ENCODE assay signal across 2 cellular contexts in the genomic region with DNA sequence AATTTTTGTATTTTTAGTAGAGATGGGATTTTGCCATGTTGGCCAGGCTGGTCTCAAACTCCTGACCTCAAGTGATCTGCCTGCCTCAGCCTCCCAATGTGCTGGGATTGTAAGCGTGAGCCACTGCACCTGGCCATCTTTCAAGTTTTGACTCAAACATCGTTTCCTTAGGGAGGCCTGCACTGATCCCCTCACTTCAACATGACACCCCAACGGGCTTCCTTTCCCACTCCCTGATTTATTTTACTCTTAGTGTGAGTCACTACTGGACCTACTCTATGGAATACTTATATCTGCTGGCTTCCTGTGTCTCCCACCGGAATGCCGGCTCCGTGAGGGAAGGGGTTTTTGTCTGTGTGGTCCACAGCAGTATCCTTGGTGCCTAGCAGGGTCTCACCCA.
TF ChIP-seq lines count a peak whose summit lies in the region.

No MANE protein-coding gene starts in this region.

TF ChIP-seq in WTC11, 78 proteins besides CTCF, POLR2A, EP300 and RAD21 (continues in another document):
- TF ChIP-seq, protein P1, sequence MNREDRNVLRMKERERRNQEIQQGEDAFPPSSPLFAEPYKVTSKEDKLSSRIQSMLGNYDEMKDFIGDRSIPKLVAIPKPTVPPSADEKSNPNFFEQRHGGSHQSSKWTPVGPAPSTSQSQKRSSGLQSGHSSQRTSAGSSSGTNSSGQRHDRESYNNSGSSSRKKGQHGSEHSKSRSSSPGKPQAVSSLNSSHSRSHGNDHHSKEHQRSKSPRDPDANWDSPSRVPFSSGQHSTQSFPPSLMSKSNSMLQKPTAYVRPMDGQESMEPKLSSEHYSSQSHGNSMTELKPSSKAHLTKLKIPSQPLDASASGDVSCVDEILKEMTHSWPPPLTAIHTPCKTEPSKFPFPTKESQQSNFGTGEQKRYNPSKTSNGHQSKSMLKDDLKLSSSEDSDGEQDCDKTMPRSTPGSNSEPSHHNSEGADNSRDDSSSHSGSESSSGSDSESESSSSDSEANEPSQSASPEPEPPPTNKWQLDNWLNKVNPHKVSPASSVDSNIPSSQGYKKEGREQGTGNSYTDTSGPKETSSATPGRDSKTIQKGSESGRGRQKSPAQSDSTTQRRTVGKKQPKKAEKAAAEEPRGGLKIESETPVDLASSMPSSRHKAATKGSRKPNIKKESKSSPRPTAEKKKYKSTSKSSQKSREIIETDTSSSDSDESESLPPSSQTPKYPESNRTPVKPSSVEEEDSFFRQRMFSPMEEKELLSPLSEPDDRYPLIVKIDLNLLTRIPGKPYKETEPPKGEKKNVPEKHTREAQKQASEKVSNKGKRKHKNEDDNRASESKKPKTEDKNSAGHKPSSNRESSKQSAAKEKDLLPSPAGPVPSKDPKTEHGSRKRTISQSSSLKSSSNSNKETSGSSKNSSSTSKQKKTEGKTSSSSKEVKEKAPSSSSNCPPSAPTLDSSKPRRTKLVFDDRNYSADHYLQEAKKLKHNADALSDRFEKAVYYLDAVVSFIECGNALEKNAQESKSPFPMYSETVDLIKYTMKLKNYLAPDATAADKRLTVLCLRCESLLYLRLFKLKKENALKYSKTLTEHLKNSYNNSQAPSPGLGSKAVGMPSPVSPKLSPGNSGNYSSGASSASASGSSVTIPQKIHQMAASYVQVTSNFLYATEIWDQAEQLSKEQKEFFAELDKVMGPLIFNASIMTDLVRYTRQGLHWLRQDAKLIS (CRISPR knock-in tag; IDR thresholded peaks at IDR 0.05; ENCODE audit: borderline replicate concordance): no peak
- no peak for TF ChIP-seq ZNF263 (CRISPR knock-in tag; IDR thresholded peaks at IDR 0.05; ENCODE audit: low read depth)
- TF ChIP-seq GTF2I (CRISPR knock-in tag; conservative IDR thresholded peaks at IDR 0.05): no peak
- TF ChIP-seq ETV6 (CRISPR knock-in tag; IDR thresholded peaks at IDR 0.05): no peak
- no peak for TF ChIP-seq ZNF671 (CRISPR knock-in tag; IDR thresholded peaks at IDR 0.05)
- TF ChIP-seq, protein P2, sequence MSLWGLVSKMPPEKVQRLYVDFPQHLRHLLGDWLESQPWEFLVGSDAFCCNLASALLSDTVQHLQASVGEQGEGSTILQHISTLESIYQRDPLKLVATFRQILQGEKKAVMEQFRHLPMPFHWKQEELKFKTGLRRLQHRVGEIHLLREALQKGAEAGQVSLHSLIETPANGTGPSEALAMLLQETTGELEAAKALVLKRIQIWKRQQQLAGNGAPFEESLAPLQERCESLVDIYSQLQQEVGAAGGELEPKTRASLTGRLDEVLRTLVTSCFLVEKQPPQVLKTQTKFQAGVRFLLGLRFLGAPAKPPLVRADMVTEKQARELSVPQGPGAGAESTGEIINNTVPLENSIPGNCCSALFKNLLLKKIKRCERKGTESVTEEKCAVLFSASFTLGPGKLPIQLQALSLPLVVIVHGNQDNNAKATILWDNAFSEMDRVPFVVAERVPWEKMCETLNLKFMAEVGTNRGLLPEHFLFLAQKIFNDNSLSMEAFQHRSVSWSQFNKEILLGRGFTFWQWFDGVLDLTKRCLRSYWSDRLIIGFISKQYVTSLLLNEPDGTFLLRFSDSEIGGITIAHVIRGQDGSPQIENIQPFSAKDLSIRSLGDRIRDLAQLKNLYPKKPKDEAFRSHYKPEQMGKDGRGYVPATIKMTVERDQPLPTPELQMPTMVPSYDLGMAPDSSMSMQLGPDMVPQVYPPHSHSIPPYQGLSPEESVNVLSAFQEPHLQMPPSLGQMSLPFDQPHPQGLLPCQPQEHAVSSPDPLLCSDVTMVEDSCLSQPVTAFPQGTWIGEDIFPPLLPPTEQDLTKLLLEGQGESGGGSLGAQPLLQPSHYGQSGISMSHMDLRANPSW (CRISPR knock-in tag; conservative IDR thresholded peaks at IDR 0.05; ENCODE audit: low read depth): no peak
- no peak for TF ChIP-seq TP53 (CRISPR knock-in tag; IDR thresholded peaks at IDR 0.05)
- TF ChIP-seq ZNF416 (CRISPR knock-in tag; IDR thresholded peaks at IDR 0.05): no peak
- TF ChIP-seq OVOL2 (CRISPR knock-in tag; IDR thresholded peaks at IDR 0.05; ENCODE audit: borderline replicate concordance): no peak
- TF ChIP-seq, protein P3, sequence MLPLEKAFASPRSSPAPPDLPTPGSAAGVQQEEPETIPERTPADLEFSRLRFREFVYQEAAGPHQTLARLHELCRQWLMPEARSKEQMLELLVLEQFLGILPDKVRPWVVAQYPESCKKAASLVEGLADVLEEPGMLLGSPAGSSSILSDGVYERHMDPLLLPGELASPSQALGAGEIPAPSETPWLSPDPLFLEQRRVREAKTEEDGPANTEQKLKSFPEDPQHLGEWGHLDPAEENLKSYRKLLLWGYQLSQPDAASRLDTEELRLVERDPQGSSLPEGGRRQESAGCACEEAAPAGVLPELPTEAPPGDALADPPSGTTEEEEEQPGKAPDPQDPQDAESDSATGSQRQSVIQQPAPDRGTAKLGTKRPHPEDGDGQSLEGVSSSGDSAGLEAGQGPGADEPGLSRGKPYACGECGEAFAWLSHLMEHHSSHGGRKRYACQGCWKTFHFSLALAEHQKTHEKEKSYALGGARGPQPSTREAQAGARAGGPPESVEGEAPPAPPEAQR (CRISPR knock-in tag; IDR thresholded peaks at IDR 0.05): no peak
- TF ChIP-seq, protein P4, sequence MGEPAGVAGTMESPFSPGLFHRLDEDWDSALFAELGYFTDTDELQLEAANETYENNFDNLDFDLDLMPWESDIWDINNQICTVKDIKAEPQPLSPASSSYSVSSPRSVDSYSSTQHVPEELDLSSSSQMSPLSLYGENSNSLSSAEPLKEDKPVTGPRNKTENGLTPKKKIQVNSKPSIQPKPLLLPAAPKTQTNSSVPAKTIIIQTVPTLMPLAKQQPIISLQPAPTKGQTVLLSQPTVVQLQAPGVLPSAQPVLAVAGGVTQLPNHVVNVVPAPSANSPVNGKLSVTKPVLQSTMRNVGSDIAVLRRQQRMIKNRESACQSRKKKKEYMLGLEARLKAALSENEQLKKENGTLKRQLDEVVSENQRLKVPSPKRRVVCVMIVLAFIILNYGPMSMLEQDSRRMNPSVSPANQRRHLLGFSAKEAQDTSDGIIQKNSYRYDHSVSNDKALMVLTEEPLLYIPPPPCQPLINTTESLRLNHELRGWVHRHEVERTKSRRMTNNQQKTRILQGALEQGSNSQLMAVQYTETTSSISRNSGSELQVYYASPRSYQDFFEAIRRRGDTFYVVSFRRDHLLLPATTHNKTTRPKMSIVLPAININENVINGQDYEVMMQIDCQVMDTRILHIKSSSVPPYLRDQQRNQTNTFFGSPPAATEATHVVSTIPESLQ (CRISPR knock-in tag; IDR thresholded peaks at IDR 0.05): no peak
- TF ChIP-seq SOX15 (CRISPR knock-in tag; IDR thresholded peaks at IDR 0.05): no peak
- no peak for TF ChIP-seq SMAD3 (CRISPR knock-in tag; IDR thresholded peaks at IDR 0.05; ENCODE audit: borderline replicate concordance)

TF ChIP-seq in HepG2, 621 proteins besides CTCF, POLR2A, EP300 and RAD21:
- TF ChIP-seq, protein P5, sequence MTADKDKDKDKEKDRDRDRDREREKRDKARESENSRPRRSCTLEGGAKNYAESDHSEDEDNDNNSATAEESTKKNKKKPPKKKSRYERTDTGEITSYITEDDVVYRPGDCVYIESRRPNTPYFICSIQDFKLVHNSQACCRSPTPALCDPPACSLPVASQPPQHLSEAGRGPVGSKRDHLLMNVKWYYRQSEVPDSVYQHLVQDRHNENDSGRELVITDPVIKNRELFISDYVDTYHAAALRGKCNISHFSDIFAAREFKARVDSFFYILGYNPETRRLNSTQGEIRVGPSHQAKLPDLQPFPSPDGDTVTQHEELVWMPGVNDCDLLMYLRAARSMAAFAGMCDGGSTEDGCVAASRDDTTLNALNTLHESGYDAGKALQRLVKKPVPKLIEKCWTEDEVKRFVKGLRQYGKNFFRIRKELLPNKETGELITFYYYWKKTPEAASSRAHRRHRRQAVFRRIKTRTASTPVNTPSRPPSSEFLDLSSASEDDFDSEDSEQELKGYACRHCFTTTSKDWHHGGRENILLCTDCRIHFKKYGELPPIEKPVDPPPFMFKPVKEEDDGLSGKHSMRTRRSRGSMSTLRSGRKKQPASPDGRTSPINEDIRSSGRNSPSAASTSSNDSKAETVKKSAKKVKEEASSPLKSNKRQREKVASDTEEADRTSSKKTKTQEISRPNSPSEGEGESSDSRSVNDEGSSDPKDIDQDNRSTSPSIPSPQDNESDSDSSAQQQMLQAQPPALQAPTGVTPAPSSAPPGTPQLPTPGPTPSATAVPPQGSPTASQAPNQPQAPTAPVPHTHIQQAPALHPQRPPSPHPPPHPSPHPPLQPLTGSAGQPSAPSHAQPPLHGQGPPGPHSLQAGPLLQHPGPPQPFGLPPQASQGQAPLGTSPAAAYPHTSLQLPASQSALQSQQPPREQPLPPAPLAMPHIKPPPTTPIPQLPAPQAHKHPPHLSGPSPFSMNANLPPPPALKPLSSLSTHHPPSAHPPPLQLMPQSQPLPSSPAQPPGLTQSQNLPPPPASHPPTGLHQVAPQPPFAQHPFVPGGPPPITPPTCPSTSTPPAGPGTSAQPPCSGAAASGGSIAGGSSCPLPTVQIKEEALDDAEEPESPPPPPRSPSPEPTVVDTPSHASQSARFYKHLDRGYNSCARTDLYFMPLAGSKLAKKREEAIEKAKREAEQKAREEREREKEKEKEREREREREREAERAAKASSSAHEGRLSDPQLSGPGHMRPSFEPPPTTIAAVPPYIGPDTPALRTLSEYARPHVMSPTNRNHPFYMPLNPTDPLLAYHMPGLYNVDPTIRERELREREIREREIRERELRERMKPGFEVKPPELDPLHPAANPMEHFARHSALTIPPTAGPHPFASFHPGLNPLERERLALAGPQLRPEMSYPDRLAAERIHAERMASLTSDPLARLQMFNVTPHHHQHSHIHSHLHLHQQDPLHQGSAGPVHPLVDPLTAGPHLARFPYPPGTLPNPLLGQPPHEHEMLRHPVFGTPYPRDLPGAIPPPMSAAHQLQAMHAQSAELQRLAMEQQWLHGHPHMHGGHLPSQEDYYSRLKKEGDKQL (CRISPR knock-in tag; IDR thresholded peaks at IDR 0.05; ENCODE audit: low read depth): no peak
- TF ChIP-seq, protein P6, sequence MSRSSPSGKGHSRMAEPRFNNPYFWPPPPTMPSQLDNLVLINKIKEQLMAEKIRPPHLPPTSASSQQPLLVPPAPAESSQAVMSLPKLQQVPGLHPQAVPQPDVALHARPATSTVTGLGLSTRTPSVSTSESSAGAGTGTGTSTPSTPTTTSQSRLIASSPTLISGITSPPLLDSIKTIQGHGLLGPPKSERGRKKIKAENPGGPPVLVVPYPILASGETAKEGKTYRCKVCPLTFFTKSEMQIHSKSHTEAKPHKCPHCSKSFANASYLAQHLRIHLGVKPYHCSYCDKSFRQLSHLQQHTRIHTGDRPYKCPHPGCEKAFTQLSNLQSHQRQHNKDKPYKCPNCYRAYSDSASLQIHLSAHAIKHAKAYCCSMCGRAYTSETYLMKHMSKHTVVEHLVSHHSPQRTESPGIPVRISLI (CRISPR knock-in tag; IDR thresholded peaks at IDR 0.05; ENCODE audit: borderline replicate concordance): no peak
- TF ChIP-seq, protein P7, sequence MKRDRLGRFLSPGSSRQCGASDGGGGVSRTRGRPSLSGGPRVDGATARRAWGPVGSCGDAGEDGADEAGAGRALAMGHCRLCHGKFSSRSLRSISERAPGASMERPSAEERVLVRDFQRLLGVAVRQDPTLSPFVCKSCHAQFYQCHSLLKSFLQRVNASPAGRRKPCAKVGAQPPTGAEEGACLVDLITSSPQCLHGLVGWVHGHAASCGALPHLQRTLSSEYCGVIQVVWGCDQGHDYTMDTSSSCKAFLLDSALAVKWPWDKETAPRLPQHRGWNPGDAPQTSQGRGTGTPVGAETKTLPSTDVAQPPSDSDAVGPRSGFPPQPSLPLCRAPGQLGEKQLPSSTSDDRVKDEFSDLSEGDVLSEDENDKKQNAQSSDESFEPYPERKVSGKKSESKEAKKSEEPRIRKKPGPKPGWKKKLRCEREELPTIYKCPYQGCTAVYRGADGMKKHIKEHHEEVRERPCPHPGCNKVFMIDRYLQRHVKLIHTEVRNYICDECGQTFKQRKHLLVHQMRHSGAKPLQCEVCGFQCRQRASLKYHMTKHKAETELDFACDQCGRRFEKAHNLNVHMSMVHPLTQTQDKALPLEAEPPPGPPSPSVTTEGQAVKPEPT (CRISPR knock-in tag; IDR thresholded peaks at IDR 0.05; ENCODE audit: low read depth): no peak
- TF ChIP-seq RELA (CRISPR knock-in tag; IDR thresholded peaks at IDR 0.05): no peak
- no peak for TF ChIP-seq FOSL2 (CRISPR knock-in tag; IDR thresholded peaks at IDR 0.05)
- no peak for TF ChIP-seq JARID2 (CRISPR knock-in tag; IDR thresholded peaks at IDR 0.05; ENCODE audit: insufficient replicate concordance)
